In genomic region chr7:91093181-91093580, GRCh38 we compare ENCODE assay signal across 22 cellular contexts.
DNase-seq lines count a peak whose midpoint lies in the region; ATAC-seq, FAIRE-seq and TF ChIP-seq lines count a peak whose summit lies in the region.
"Had no signal": no experiment of that assay in that cellular context is flagged by ENCODE, and none has a peak within 500 bp of the region (broad histone marks: within the 10 kb centered on the region; RNA-seq: fewer than 3 reads in every experiment).

No MANE protein-coding gene starts in this region.

- CTCF ChIA-PET in A673 (lab: Charles Lee) = no interaction called here
- CTCF ChIA-PET in K562 (lab: Yijun Ruan, JAX; ENCODE audit: low intra/inter-chr PET ratio) = no interaction called here

- no peaks in the 10 kb centered on the region for H3K36me3 ChIP-seq in A673 (ENCODE audit: insufficient read depth, low read length, poor library complexity, severe bottlenecking)
- H3K36me3 ChIP-seq in SK-N-MC (ENCODE audit: insufficient read depth, low read length) = peaks cover 23% of the 10 kb centered on the region
- H3K36me3 ChIP-seq in K562 (ENCODE audit: control insufficient read depth, insufficient read depth, low read length) = no peaks in the 10 kb centered on the region
- H3K36me3 ChIP-seq: BE2C had no signal

- FAIRE-seq in K562 (lab: Jason Lieb, UNC) = no peak
- FAIRE-seq: A549, GM12878 had no signal

- no peak overlapping the region for H3K4me3 ChIP-seq in A673 (ENCODE audit: low read depth, low read length, poor library complexity, severe bottlenecking)
- no peak overlapping the region for H3K4me3 ChIP-seq in SK-N-MC
- no peak overlapping the region for H3K4me3 ChIP-seq in K562
- H3K4me3 ChIP-seq: A549, BLaER1, GM12878 had no signal

- in situ Hi-C loops in K562 (cut with MboI) = no loop called here

- no peak overlapping the region for H3K4me2 ChIP-seq in K562 (ENCODE audit: insufficient read depth, low read length)
- H3K4me2 ChIP-seq: A549, BLaER1 had no signal

- intact Hi-C loops in A673 (cut with micrococcal nuclease; ENCODE audit: unreplicated experiment) = loop anchor here (5.0 kb wide), 1 partner anchor 539 kb away; no protein-coding TSS in a partner anchor
- intact Hi-C loops in K562 (cut with micrococcal nuclease) = loop anchor here (5.0 kb wide), 1 partner anchor 199 kb away; no protein-coding TSS in a partner anchor

- H3K27me3 ChIP-seq in A673 (replicated peaks; ENCODE audit: insufficient read depth, low read depth, low read length, poor library complexity) (no peaks in the 10 kb centered on the region), K562 (ENCODE audit: control insufficient read depth in 2 of 2, insufficient read depth in 2 of 2, low read length in 2 of 2) (no peaks in the 10 kb centered on the region; a peak in 1 of 5 replicates)
- H3K27me3 ChIP-seq: BE2C, BLaER1 had no signal

- peaks cover 61% of the 10 kb centered on the region for H3K4me1 ChIP-seq in A673 (ENCODE audit: insufficient read depth, low read length, poor library complexity, severe bottlenecking)
- no peaks in the 10 kb centered on the region for H3K4me1 ChIP-seq in K562 (replicated peaks in 1 of 2; ENCODE audit: control insufficient read depth in 2 of 2, insufficient read depth in 2 of 2, low read length in 2 of 2)
- H3K4me1 ChIP-seq: A549, BE2C, BLaER1 had no signal

- no TSS peak for BruUV-seq in A673 (replicated peaks; lab: Mats Ljungman, UMichigan)
- no TSS peak for BruUV-seq in K562 (replicated peaks; lab: Mats Ljungman, UMichigan)

- TF ChIP-seq CTCF in 22Rv1 (IDR thresholded peaks at IDR 0.05) (no peak), A673 (conservative IDR thresholded peaks at IDR 0.05; ENCODE audit: low read depth, low read length) (no peak), K562 (IDR thresholded peaks at IDR 0.05 in 2 of 3, conservative IDR thresholded peaks at IDR 0.05 in 1 of 3; ENCODE audit: insufficient read depth in 2 of 3, low read depth in 1 of 3, low read length in 3 of 3) (no peak)

- H3K9me3 ChIP-seq in A673 (ENCODE audit: low read depth, low read length, poor library complexity, severe bottlenecking) = peaks cover 4% of the 10 kb centered on the region
- H3K9me3 ChIP-seq in SK-N-MC (ENCODE audit: low read depth, low read length) = peaks cover 3% of the 10 kb centered on the region; the same call in 1 of the 2 replicates
- no peaks in the 10 kb centered on the region for H3K9me3 ChIP-seq in K562 (replicated peaks; ENCODE audit: control insufficient read depth, insufficient read depth, low read depth, low read length)
- H3K9me3 ChIP-seq: A549, BE2C, BLaER1 had no signal

- ATAC-seq in K562 = no peak
- no peak for ATAC-seq in HG02588 (IDR thresholded peaks at IDR 0.05; ENCODE audit: unreplicated experiment)
- ATAC-seq: A549, GM12878 had no signal

- no peak for TF ChIP-seq POLR2A in K562 (conservative IDR thresholded peaks at IDR 0.05)

- no peak for DNase-seq in A673 (ENCODE audit: low spot score)
- DNase-seq in SK-N-MC (ENCODE audit: low read depth, low spot score) = no peak
- no peak for DNase-seq in K562 (ENCODE audit: extremely low read depth in 1 of 4, low spot score in 3 of 4)
- no peak for DNase-seq in hepatic stellate cell (ENCODE audit: low spot score)
- no peak for DNase-seq in T-helper 2 cell
- DNase-seq: ACHN; BE2C; C1 segment of cervical spinal cord; CD4-positive, alpha-beta memory T cell; CD4-positive, CD25-positive, alpha-beta regulatory T cell; CD8-positive, alpha-beta memory T cell; COR-L47; DMS 273 treated with DMSO at 0.1 percent for 48 hours; DMS79; DND-41; EL; GDM1 had no signal

- no peaks in the 10 kb centered on the region for H3K79me2 ChIP-seq in K562 (ENCODE audit: control insufficient read depth, insufficient read depth, low read length)

- no peak for TF ChIP-seq EP300 in K562 (IDR thresholded peaks at IDR 0.05; ENCODE audit: low read length)

- H3K27ac ChIP-seq in 22Rv1 (peak overlapping the region; percentile 36), A673 (ENCODE audit: low read depth, low read length, poor library complexity, severe bottlenecking) (peak overlapping the region; percentile 98), SK-N-MC (peak overlapping the region; percentile 28; the same call in 1 of the 2 replicates), K562 (ENCODE audit: extremely low read depth, low read depth, low read length) (no peak overlapping the region)
- H3K27ac ChIP-seq: A549, BLaER1 had no signal

- no peak overlapping the region for H3K9ac ChIP-seq in SK-N-MC (ENCODE audit: insufficient read length)
- H3K9ac ChIP-seq in K562 (ENCODE audit: insufficient read depth in 1 of 2, low read depth in 2 of 2, low read length in 2 of 2) = no peak overlapping the region
- H3K9ac ChIP-seq: BLaER1 had no signal

- POLR2A ChIA-PET in A673 (lab: Charles Lee; ENCODE audit: low non-redundant PET) (no interaction called here), K562 (lab: Yijun Ruan, JAX) (no interaction called here)

- TF ChIP-seq RAD21 in K562 (CRISPR knock-in tag; conservative IDR thresholded peaks at IDR 0.05 in 1 of 2, IDR thresholded peaks at IDR 0.05 in 1 of 2) = no peak

- WGBS in K562 (ENCODE audit: insufficient coverage, low coverage, missing lambda C conversion rate) = 3% methylated on average over 3 of the region's 3 CpGs

- no peaks in the 10 kb centered on the region for H3K9me1 ChIP-seq in K562 (ENCODE audit: control insufficient read depth, insufficient read depth, low read length)

- H4K20me1 ChIP-seq in K562 (replicated peaks; ENCODE audit: control insufficient read depth, insufficient read depth, low read length) = no peaks in the 10 kb centered on the region
- H4K20me1 ChIP-seq: BLaER1 had no signal

- no peak overlapping the region for H2AFZ ChIP-seq in K562 (ENCODE audit: low read depth, low read length)

TF ChIP-seq in K562, 482 proteins besides CTCF, POLR2A, EP300 and RAD21 (continues in another document):
- peak; percentile 78 for TF ChIP-seq SPI1 (IDR thresholded peaks at IDR 0.05; ENCODE audit: borderline replicate concordance, low read depth, low read length)
- TF ChIP-seq GTF2F1 (IDR thresholded peaks at IDR 0.05; ENCODE audit: low read depth, low read length) = no peak
- no peak for TF ChIP-seq GABPA (tag; conservative IDR thresholded peaks at IDR 0.05; ENCODE audit: low read depth)
- no peak for TF ChIP-seq ZNF318 (IDR thresholded peaks at IDR 0.05; ENCODE audit: borderline replicate concordance in 1 of 2, low read depth in 1 of 2)
- TF ChIP-seq SREBF1 (IDR thresholded peaks at IDR 0.05; ENCODE audit: borderline replicate concordance, low read depth, low read length) = no peak
- no peak for TF ChIP-seq NCOA4 (IDR thresholded peaks at IDR 0.05; ENCODE audit: partially characterized antibody)
- TF ChIP-seq TARDBP (IDR thresholded peaks at IDR 0.05) = no peak
- no peak for TF ChIP-seq SIN3B (IDR thresholded peaks at IDR 0.05; ENCODE audit: low read depth)
